Comparison of ENCODE assay signal across 1 cellular context in genomic region chr2:234981197-234982095, GRCh38.
TF ChIP-seq lines count a peak whose summit lies in the region.

No MANE protein-coding gene starts in this region.

TF ChIP-seq in GM23338, 12 proteins besides CTCF, POLR2A, EP300 and RAD21 (continued from another document):
- TF ChIP-seq ZNF462 (CRISPR knock-in tag; IDR thresholded peaks at IDR 0.05): no peak
- no peak for TF ChIP-seq ETS1 (IDR thresholded peaks at IDR 0.05)
- TF ChIP-seq CREB1 (CRISPR knock-in tag; IDR thresholded peaks at IDR 0.05; ENCODE audit: low read depth): no peak
